In the genomic region with DNA sequence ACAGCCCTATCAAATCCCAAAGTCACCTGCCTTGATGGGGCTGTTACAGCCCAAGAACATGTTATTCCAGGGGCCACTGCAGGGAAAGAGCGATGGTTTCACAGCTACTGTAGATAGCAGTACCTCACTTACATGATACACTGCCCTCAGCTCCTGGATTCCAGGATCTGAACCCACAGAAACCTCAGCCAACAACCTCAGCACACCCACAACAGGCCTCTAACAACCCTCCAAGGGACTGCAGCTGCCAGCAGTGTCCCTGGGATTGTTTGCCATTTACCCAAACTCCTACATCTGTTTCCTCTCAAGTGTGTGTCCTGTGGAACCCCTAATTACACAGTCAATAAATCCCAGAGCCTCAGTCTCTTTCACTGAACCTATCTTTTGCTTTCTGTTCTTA, we compare ENCODE assay signal across 1 cellular context.
TF ChIP-seq lines count a peak whose summit lies in the region.

No MANE protein-coding gene starts in this region.

TF ChIP-seq in IMR-90, 13 proteins besides CTCF, POLR2A, EP300 and RAD21:
- TF ChIP-seq RFX5 (IDR thresholded peaks at IDR 0.05; ENCODE audit: low read depth, low read length): no peak
- TF ChIP-seq MAFK (IDR thresholded peaks at IDR 0.05; ENCODE audit: low read depth, low read length): no peak
